In genomic region chr16:9966569-9967157, GRCh38 we compare ENCODE assay signal across 11 cellular contexts.
DNase-seq lines count a peak whose midpoint lies in the region; ATAC-seq and FAIRE-seq lines count a peak whose summit lies in the region.
"Had no signal": no experiment of that assay in that cellular context is flagged by ENCODE, and none has a peak within 500 bp of the region (broad histone marks: within the 10 kb centered on the region; RNA-seq: fewer than 3 reads in every experiment).

No MANE protein-coding gene starts in this region.

- FAIRE-seq in RCC 7860 (lab: Jason Lieb, UNC), result peak; percentile 98

- H3K27ac Mint-ChIP-seq in activated naive CD4-positive, alpha-beta T cell treated with anti-CD3 and anti-CD28 coated beads for 36 hours, result no peak overlapping the region
- H3K27ac Mint-ChIP-seq: activated naive CD8-positive, alpha-beta T cell treated with anti-CD3 and anti-CD28 coated beads, Interleukin-2, amount 10 ng/mL, durations not matched to agents 7 days and 5 days had no signal

- H3K4me3 Mint-ChIP-seq in activated naive CD4-positive, alpha-beta T cell treated with anti-CD3 and anti-CD28 coated beads for 36 hours, result no peak overlapping the region
- H3K4me3 Mint-ChIP-seq: activated naive CD8-positive, alpha-beta T cell treated with anti-CD3 and anti-CD28 coated beads, Interleukin-2, amount 10 ng/mL, durations not matched to agents 7 days and 5 days had no signal

- H3K4me1 Mint-ChIP-seq in activated naive CD4-positive, alpha-beta T cell treated with anti-CD3 and anti-CD28 coated beads for 36 hours (ENCODE audit: low read depth), result peaks cover 3% of the 10 kb centered on the region
- H3K4me1 Mint-ChIP-seq: activated naive CD8-positive, alpha-beta T cell treated with anti-CD3 and anti-CD28 coated beads, Interleukin-2, amount 10 ng/mL, durations not matched to agents 7 days and 5 days had no signal

- peak; percentile 82 for ATAC-seq in stimulated activated naive CD8-positive, alpha-beta T cell treated with anti-CD3 and anti-CD28 coated beads, Interleukin-15, Interleukin-2, amounts not matched to agents 100 U/mL and 50 U/mL, for 24 hours

- intact Hi-C loops in activated naive CD4-positive, alpha-beta T cell treated with anti-CD3 and anti-CD28 coated beads for 36 hours (cut with micrococcal nuclease), result no loop called here

- no peaks in the 10 kb centered on the region for H3K36me3 Mint-ChIP-seq in activated naive CD4-positive, alpha-beta T cell treated with anti-CD3 and anti-CD28 coated beads for 36 hours (ENCODE audit: low read depth)
- H3K36me3 Mint-ChIP-seq: activated naive CD8-positive, alpha-beta T cell treated with anti-CD3 and anti-CD28 coated beads, Interleukin-2, amount 10 ng/mL, durations not matched to agents 7 days and 5 days had no signal

- peak; percentile 12 for DNase-seq in activated naive CD4-positive, alpha-beta T cell treated with anti-CD3 and anti-CD28 coated beads for 36 hours
- no peak for DNase-seq in activated naive CD4-positive, alpha-beta T cell (lab: John Stamatoyannopoulos, UW)
- DNase-seq in HCEC 1CT (peak; percentile 41), RCC 7860 (ENCODE audit: low spot score) (peak; percentile 88), NCI-H2171 treated with DMSO at 0.1 percent for 48 hours (lab: John Stamatoyannopoulos, UW) (no peak), dedifferentiated amniotic fluid mesenchymal stem cell (ENCODE audit: extremely low spot score) (no peak)
- DNase-seq in stimulated activated naive CD8-positive, alpha-beta T cell treated with anti-CD3 and anti-CD28 coated beads, Interleukin-15, Interleukin-2, amounts not matched to agents 100 U/mL and 50 U/mL, for 24 hours, result no peak
- DNase-seq in central memory CD4-positive, alpha-beta T cell, result no peak
- DNase-seq: activated naive CD8-positive, alpha-beta T cell treated with anti-CD3 and anti-CD28 coated beads, Interleukin-2, amount 10 ng/mL, durations not matched to agents 7 days and 5 days; AML-193; stimulated activated CD8-positive, alpha-beta memory T cell treated with anti-CD3 and anti-CD28 coated beads, Interleukin-4, amount 100 ng/mL, for 48 hours had no signal

- H3K27me3 Mint-ChIP-seq in activated naive CD4-positive, alpha-beta T cell treated with anti-CD3 and anti-CD28 coated beads for 36 hours (ENCODE audit: low read depth), result peaks cover 4% of the 10 kb centered on the region
- H3K27me3 Mint-ChIP-seq: activated naive CD8-positive, alpha-beta T cell treated with anti-CD3 and anti-CD28 coated beads, Interleukin-2, amount 10 ng/mL, durations not matched to agents 7 days and 5 days had no signal

- peaks cover 4% of the 10 kb centered on the region for H3K9me3 Mint-ChIP-seq in activated naive CD4-positive, alpha-beta T cell treated with anti-CD3 and anti-CD28 coated beads for 36 hours

- CTCF ChIA-PET in activated naive CD4-positive, alpha-beta T cell treated with anti-CD3 and anti-CD28 coated beads for 36 hours (lab: Charles Lee), result no interaction called here

Comparison
In these comparisons a context has a peak if more than half of its experiments do, and no peak if none do; other contexts are left out.
1. DNase-seq: peak in activated naive CD4-positive, alpha-beta T cell treated with anti-CD3 and anti-CD28 coated beads for 36 hours (single experiment), HCEC 1CT (single experiment) and RCC 7860 (single experiment); none in activated naive CD4-positive, alpha-beta T cell (0 of 4), stimulated activated naive CD8-positive, alpha-beta T cell treated with anti-CD3 and anti-CD28 coated beads, Interleukin-15, Interleukin-2, amounts not matched to agents 100 U/mL and 50 U/mL, for 24 hours (single experiment), NCI-H2171 treated with DMSO at 0.1 percent for 48 hours (single experiment), central memory CD4-positive, alpha-beta T cell (single experiment) and dedifferentiated amniotic fluid mesenchymal stem cell (single experiment).